In the genomic region with DNA sequence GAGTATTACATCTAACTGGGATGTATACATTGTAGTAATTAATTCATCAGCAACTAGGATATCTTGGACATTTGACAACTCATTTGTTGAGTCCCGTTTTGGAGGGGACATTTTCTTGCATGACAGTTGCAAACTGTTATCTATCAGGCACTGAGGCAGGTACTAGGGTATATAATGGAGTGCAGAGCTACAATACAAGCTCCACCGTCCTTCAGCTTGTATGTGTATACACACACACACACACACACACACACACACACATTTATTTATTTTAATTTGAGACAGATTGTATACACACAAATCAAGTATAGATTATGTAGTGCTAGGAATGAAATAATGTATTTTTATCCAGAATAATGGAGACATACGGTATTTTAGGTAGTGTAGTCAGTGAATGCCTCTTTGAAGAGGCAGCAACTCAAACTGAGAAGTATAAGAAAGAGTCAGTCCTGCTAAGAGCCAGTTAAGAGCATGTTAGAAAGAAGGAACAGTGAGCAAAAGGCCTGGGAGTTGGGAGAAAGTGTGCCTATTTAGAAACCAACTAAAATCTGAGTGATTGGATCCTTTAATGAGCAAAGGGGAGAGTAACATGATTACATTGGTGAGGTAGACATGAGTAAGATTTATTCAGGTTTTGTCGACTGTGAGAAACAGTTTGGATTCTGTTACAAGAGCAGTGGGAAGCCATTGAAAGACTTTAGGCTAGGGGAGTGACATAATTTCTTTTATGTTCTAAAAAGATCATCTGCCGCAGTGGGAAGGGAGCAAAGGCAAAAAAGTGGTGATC, we compare ENCODE assay signal across 26 cellular contexts.
DNase-seq lines count a peak whose midpoint lies in the region; ATAC-seq, FAIRE-seq and TF ChIP-seq lines count a peak whose summit lies in the region.
"Had no signal": no experiment of that assay in that cellular context is flagged by ENCODE, and none has a peak within 500 bp of the region (broad histone marks: within the 10 kb centered on the region; RNA-seq: fewer than 3 reads in every experiment).

No MANE protein-coding gene starts in this region.

- H3K36me3 Mint-ChIP-seq in WTC11 = peaks cover 4% of the 10 kb centered on the region; the same call in 1 of the 2 replicates
- H3K36me3 Mint-ChIP-seq: activated naive CD4-positive, alpha-beta T cell treated with anti-CD3 and anti-CD28 coated beads, Interleukin-2, amount 50 U/mL, for 24 hours had no signal

- peaks cover 4% of the 10 kb centered on the region for H3K9me3 Mint-ChIP-seq in WTC11
- H3K9me3 Mint-ChIP-seq: type B pancreatic cell had no signal

- ATAC-seq in WTC11 = no peak
- no peak for ATAC-seq in HG03469 (IDR thresholded peaks at IDR 0.05; ENCODE audit: unreplicated experiment)
- ATAC-seq: lower lobe of right lung, right cardiac atrium had no signal

- peak overlapping the region; percentile 80 for H3K27ac Mint-ChIP-seq in WTC11
- H3K27ac Mint-ChIP-seq: activated CD4-positive, alpha-beta T cell treated with anti-CD3 and anti-CD28 coated beads, Interleukin-2, amount 10 ng/mL, durations not matched to agents 7 days and 5 days; activated naive CD4-positive, alpha-beta T cell treated with anti-CD3 and anti-CD28 coated beads, Interleukin-2, amount 50 U/mL, for 24 hours; activated T-helper 1 cell treated with anti-CD3 and anti-CD28 coated beads, Interleukin-12 subunit alpha, Interleukin-12 subunit beta, Interleukin-2, Interleukin-4 antibody, amounts not matched to agents 30 ng/mL and 10 ng/mL and 1 ng/mL, durations not matched to agents 14 hours and 24 hours and 36 hours; stimulated activated naive CD8-positive, alpha-beta T cell treated with anti-CD3 and anti-CD28 coated beads, Interleukin-15, Interleukin-2, amounts not matched to agents 100 ng/mL and 50 ng/mL, for 24 hours; T-helper 1 cell treated with Interleukin-12 subunit alpha and Interleukin-12 subunit beta and Interleukin-4 antibody, amounts not matched to agents 30 μg/mL and 1 μg/mL, for 36 hours; type B pancreatic cell had no signal

- DNase-seq in NCI-H2227 treated with DMSO at 0.1 percent for 48 hours (lab: John Stamatoyannopoulos, UW) = peak; percentile 5
- no peak for DNase-seq in NCI-H2227 (lab: John Stamatoyannopoulos, UW; ENCODE audit: unreplicated experiment)
- DNase-seq in WTC11 (ENCODE audit: low spot score) = no peak
- DNase-seq in superior temporal gyrus (ENCODE audit: extremely low spot score) = peak; percentile 51
- DNase-seq in activated CD4-positive, CD25-positive, alpha-beta regulatory T cell (lab: John Stamatoyannopoulos, UW) = no peak
- no peak for DNase-seq in foreskin fibroblast
- DNase-seq: activated CD4-positive, alpha-beta T cell treated with anti-CD3 and anti-CD28 coated beads, Interleukin-2, amount 10 ng/mL, durations not matched to agents 7 days and 5 days; aorta; EL; lower lobe of right lung; NCI-H1048; NCI-H1930; NCI-H510A treated with DMSO at 0.1 percent for 48 hours; right cardiac atrium had no signal

- peaks cover 26% of the 10 kb centered on the region for H3K4me1 Mint-ChIP-seq in WTC11
- H3K4me1 Mint-ChIP-seq: activated CD4-positive, alpha-beta T cell treated with anti-CD3 and anti-CD28 coated beads, Interleukin-2, amount 10 ng/mL, durations not matched to agents 7 days and 5 days; activated naive CD4-positive, alpha-beta T cell treated with anti-CD3 and anti-CD28 coated beads, Interleukin-2, amount 50 U/mL, for 24 hours; central memory CD8-positive, alpha-beta T cell had no signal

- H3K4me3 Mint-ChIP-seq in WTC11 = no peak overlapping the region
- H3K4me3 Mint-ChIP-seq: activated CD4-positive, alpha-beta T cell treated with anti-CD3 and anti-CD28 coated beads, Interleukin-2, amount 10 ng/mL, durations not matched to agents 7 days and 5 days; activated naive CD4-positive, alpha-beta T cell treated with anti-CD3 and anti-CD28 coated beads, Interleukin-2, amount 50 U/mL, for 24 hours; activated T-helper 1 cell treated with anti-CD3 and anti-CD28 coated beads, Interleukin-12 subunit alpha, Interleukin-12 subunit beta, Interleukin-2, Interleukin-4 antibody, amounts not matched to agents 30 ng/mL and 10 ng/mL and 1 ng/mL, durations not matched to agents 14 hours and 24 hours and 36 hours; central memory CD8-positive, alpha-beta T cell; stimulated activated naive CD8-positive, alpha-beta T cell treated with anti-CD3 and anti-CD28 coated beads, Interleukin-15, Interleukin-2, amounts not matched to agents 100 ng/mL and 50 ng/mL, for 24 hours; T-helper 1 cell treated with Interleukin-12 subunit alpha and Interleukin-12 subunit beta and Interleukin-4 antibody, amounts not matched to agents 30 μg/mL and 1 μg/mL, for 36 hours; type B pancreatic cell had no signal

- POLR2A ChIA-PET in WTC11 (lab: Charles Lee) = interaction anchor here (0.7 kb wide), 1 partner anchor 18 kb away, joined by 3 read pairs; no protein-coding TSS in a partner anchor

- no peak overlapping the region for H3K4me3 ChIP-seq in foreskin fibroblast (ENCODE audit: low read depth in 1 of 2, low read length in 2 of 2)
- H3K4me3 ChIP-seq: BLaER1, HAP-1, lower lobe of right lung had no signal

- CTCF ChIA-PET in WTC11 (lab: Charles Lee) = no interaction called here

- no peaks in the 10 kb centered on the region for H3K27me3 Mint-ChIP-seq in WTC11 (ENCODE audit: low read depth)
- H3K27me3 Mint-ChIP-seq: activated CD4-positive, alpha-beta T cell treated with anti-CD3 and anti-CD28 coated beads, Interleukin-2, amount 10 ng/mL, durations not matched to agents 7 days and 5 days; activated naive CD4-positive, alpha-beta T cell treated with anti-CD3 and anti-CD28 coated beads, Interleukin-2, amount 50 U/mL, for 24 hours; central memory CD8-positive, alpha-beta T cell; stimulated activated naive CD8-positive, alpha-beta T cell treated with anti-CD3 and anti-CD28 coated beads, Interleukin-15, Interleukin-2, amounts not matched to agents 100 ng/mL and 50 ng/mL, for 24 hours; type B pancreatic cell had no signal

- FAIRE-seq in islet of Langerhans (lab: Jason Lieb, UNC) = peak; percentile 56
- FAIRE-seq: keratinocyte, RCC 7860 had no signal

- no peak for TF ChIP-seq CTCF in WTC11 (IDR thresholded peaks at IDR 0.05)
- TF ChIP-seq CTCF in foreskin fibroblast (IDR thresholded peaks at IDR 0.05; ENCODE audit: low read depth, low read length) = no peak

TF ChIP-seq in WTC11, 78 proteins besides CTCF, POLR2A, EP300 and RAD21:
- TF ChIP-seq GRHL2 (CRISPR knock-in tag; IDR thresholded peaks at IDR 0.05; ENCODE audit: insufficient replicate concordance, severe bottlenecking) (no peak), ZNF219 (CRISPR knock-in tag; IDR thresholded peaks at IDR 0.05; ENCODE audit: borderline replicate concordance) (no peak), ZNF232 (CRISPR knock-in tag; IDR thresholded peaks at IDR 0.05) (no peak), ZNF423 (CRISPR knock-in tag; IDR thresholded peaks at IDR 0.05) (no peak), ZNF317 (CRISPR knock-in tag; IDR thresholded peaks at IDR 0.05; ENCODE audit: borderline replicate concordance, low read depth) (no peak), TEAD1 (CRISPR knock-in tag; IDR thresholded peaks at IDR 0.05) (no peak), MYBL2 (CRISPR knock-in tag; IDR thresholded peaks at IDR 0.05) (no peak), RORB (CRISPR knock-in tag; IDR thresholded peaks at IDR 0.05) (no peak)
- TF ChIP-seq, protein P1, sequence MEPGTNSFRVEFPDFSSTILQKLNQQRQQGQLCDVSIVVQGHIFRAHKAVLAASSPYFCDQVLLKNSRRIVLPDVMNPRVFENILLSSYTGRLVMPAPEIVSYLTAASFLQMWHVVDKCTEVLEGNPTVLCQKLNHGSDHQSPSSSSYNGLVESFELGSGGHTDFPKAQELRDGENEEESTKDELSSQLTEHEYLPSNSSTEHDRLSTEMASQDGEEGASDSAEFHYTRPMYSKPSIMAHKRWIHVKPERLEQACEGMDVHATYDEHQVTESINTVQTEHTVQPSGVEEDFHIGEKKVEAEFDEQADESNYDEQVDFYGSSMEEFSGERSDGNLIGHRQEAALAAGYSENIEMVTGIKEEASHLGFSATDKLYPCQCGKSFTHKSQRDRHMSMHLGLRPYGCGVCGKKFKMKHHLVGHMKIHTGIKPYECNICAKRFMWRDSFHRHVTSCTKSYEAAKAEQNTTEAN (CRISPR knock-in tag; IDR thresholded peaks at IDR 0.05) = no peak
- TF ChIP-seq, protein P2, sequence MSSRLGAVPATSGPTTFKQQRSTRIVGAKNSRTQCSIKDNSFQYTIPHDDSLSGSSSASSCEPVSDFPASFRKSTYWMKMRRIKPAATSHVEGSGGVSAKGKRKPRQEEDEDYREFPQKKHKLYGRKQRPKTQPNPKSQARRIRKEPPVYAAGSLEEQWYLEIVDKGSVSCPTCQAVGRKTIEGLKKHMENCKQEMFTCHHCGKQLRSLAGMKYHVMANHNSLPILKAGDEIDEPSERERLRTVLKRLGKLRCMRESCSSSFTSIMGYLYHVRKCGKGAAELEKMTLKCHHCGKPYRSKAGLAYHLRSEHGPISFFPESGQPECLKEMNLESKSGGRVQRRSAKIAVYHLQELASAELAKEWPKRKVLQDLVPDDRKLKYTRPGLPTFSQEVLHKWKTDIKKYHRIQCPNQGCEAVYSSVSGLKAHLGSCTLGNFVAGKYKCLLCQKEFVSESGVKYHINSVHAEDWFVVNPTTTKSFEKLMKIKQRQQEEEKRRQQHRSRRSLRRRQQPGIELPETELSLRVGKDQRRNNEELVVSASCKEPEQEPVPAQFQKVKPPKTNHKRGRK (CRISPR knock-in tag; IDR thresholded peaks at IDR 0.05; ENCODE audit: borderline replicate concordance) = no peak

Comparison
In these comparisons a context has a peak if more than half of its experiments do, and no peak if none do; other contexts are left out.
1. DNase-seq: peak in NCI-H2227 treated with DMSO at 0.1 percent for 48 hours (single experiment) and superior temporal gyrus (single experiment); none in NCI-H2227 (single experiment), WTC11 (single experiment), activated CD4-positive, CD25-positive, alpha-beta regulatory T cell (0 of 4) and foreskin fibroblast (0 of 2).